Comparison of ENCODE assay signal across 1 cellular context in the genomic region with DNA sequence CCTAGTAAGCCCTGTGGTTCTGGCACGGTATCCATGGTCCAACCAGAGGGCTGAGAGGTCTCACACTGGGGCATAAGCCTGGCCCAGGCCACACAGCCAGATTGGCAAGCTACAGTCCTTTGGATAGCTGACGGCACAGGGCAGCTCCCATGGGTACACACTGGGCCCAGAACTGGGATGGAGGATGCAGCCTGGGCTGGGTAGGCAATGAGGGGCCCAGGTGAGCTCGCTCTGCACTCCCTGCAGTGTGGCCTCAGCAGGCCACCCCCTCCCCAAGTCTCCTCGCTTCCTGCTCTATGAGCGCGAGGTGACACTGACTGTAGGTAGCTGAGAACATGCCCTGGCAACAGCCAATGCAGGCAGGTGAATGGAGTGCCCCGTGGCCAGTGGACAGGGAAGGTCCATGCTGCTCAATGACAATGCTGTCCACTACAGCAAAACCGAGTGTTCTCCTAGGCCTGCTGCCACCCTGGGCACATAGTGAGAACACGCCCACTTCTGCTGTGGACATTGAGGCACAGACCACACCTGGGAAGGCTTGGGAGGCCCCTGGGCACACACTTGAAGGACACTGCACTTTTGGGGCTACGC.
TF ChIP-seq lines count a peak whose summit lies in the region.

No MANE protein-coding gene starts in this region.

TF ChIP-seq in K562, 482 proteins besides CTCF, POLR2A, EP300 and RAD21 (continues in another document):
- TF ChIP-seq ZNF639 (CRISPR knock-in tag; conservative IDR thresholded peaks at IDR 0.05 in 1 of 2, IDR thresholded peaks at IDR 0.05 in 1 of 2) (no peak), ZNF41 (CRISPR knock-in tag; conservative IDR thresholded peaks at IDR 0.05) (no peak), GABPB2 (CRISPR knock-in tag; conservative IDR thresholded peaks at IDR 0.05) (no peak), NR3C1 (CRISPR knock-in tag; IDR thresholded peaks at IDR 0.05) (no peak), ZBTB26 (CRISPR knock-in tag; IDR thresholded peaks at IDR 0.05) (peak; percentile 2; the same call in 1 of the 2 replicates), MTA2 (IDR thresholded peaks at IDR 0.05; ENCODE audit: low read depth) (no peak), HNRNPLL (IDR thresholded peaks at IDR 0.05; ENCODE audit: low read depth, low read length, poor library complexity, severe bottlenecking) (no peak), HNRNPH1 (optimal IDR thresholded peaks at IDR 0.05; ENCODE audit: low read depth, low read length) (no peak), SREBF2 (CRISPR knock-in tag; IDR thresholded peaks at IDR 0.05) (no peak), ZNF3 (CRISPR knock-in tag; IDR thresholded peaks at IDR 0.05) (no peak), MIER1 (IDR thresholded peaks at IDR 0.05; ENCODE audit: low read depth) (no peak), POLR2AphosphoS5 (IDR thresholded peaks at IDR 0.05; ENCODE audit: control insufficient read depth, insufficient read depth, low read depth, low read length) (no peak), MGA (IDR thresholded peaks at IDR 0.05) (no peak), ZNF134 (CRISPR knock-in tag; conservative IDR thresholded peaks at IDR 0.05) (no peak), MYBL2 (IDR thresholded peaks at IDR 0.05; ENCODE audit: low read depth) (no peak), MYBL2 (CRISPR knock-in tag; IDR thresholded peaks at IDR 0.05; ENCODE audit: borderline replicate concordance) (no peak), HMGXB4 (CRISPR knock-in tag; IDR thresholded peaks at IDR 0.05) (peak; percentile 86), TEAD4 (IDR thresholded peaks at IDR 0.05; ENCODE audit: low read length) (no peak), TEAD4 (CRISPR knock-in tag; IDR thresholded peaks at IDR 0.05; ENCODE audit: borderline replicate concordance) (no peak), CXXC5 (CRISPR knock-in tag; IDR thresholded peaks at IDR 0.05) (no peak), PKNOX1 (IDR thresholded peaks at IDR 0.05) (no peak), CCNT2 (IDR thresholded peaks at IDR 0.05; ENCODE audit: borderline replicate concordance, extremely low read depth, insufficient read length, low read depth, low read length) (no peak), CEBPG (CRISPR knock-in tag; IDR thresholded peaks at IDR 0.05) (no peak), CEBPG (tag; conservative IDR thresholded peaks at IDR 0.05 in 1 of 2, IDR thresholded peaks at IDR 0.05 in 1 of 2) (no peak)
- TF ChIP-seq, protein P1, sequence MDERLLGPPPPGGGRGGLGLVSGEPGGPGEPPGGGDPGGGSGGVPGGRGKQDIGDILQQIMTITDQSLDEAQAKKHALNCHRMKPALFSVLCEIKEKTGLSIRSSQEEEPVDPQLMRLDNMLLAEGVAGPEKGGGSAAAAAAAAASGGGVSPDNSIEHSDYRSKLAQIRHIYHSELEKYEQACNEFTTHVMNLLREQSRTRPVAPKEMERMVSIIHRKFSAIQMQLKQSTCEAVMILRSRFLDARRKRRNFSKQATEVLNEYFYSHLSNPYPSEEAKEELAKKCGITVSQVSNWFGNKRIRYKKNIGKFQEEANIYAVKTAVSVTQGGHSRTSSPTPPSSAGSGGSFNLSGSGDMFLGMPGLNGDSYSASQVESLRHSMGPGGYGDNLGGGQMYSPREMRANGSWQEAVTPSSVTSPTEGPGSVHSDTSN (CRISPR knock-in tag; IDR thresholded peaks at IDR 0.05; ENCODE audit: low read depth), result no peak
- TF ChIP-seq, protein P1 (tag; conservative IDR thresholded peaks at IDR 0.05; ENCODE audit: low read depth), result no peak
- TF ChIP-seq, protein P2, sequence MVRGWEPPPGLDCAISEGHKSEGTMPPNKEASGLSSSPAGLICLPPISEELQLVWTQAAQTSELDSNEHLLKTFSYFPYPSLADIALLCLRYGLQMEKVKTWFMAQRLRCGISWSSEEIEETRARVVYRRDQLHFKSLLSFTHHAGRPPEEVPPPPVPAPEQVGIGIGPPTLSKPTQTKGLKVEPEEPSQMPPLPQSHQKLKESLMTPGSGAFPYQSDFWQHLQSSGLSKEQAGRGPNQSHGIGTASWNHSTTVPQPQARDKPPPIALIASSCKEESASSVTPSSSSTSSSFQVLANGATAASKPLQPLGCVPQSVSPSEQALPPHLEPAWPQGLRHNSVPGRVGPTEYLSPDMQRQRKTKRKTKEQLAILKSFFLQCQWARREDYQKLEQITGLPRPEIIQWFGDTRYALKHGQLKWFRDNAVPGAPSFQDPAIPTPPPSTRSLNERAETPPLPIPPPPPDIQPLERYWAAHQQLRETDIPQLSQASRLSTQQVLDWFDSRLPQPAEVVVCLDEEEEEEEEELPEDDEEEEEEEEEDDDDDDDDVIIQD (CRISPR knock-in tag; IDR thresholded peaks at IDR 0.05), result 0 out of 2 replicates have a peak, but pooled peaks have one; percentile 32
